In genomic region chr10:101941871-101942270, GRCh38 we compare ENCODE assay signal across 19 cellular contexts.
DNase-seq lines count a peak whose midpoint lies in the region; ATAC-seq, FAIRE-seq and TF ChIP-seq lines count a peak whose summit lies in the region.
"Had no signal": no experiment of that assay in that cellular context is flagged by ENCODE, and none has a peak within 500 bp of the region (broad histone marks: within the 10 kb centered on the region; RNA-seq: fewer than 3 reads in every experiment).

No MANE protein-coding gene starts in this region.

- TF ChIP-seq CTCF in PC-3 (conservative IDR thresholded peaks at IDR 0.05; ENCODE audit: low read depth, low read length): no peak
- TF ChIP-seq CTCF in endothelial cell of umbilical vein (IDR thresholded peaks at IDR 0.05; ENCODE audit: extremely low read depth in 1 of 2, insufficient read depth in 1 of 2, low read depth in 1 of 2, low read length in 2 of 2): no peak

- dilution Hi-C loops in endothelial cell of umbilical vein (cut with MboI; ENCODE audit: extremely low pct_ligation_motif_present, low sequenced_read_pairs): no loop called here

- no peak overlapping the region for H3K23ac ChIP-seq in mesenchymal stem cell (ENCODE audit: low read length in 2 of 2)

- TF ChIP-seq POLR2A in endothelial cell of umbilical vein (IDR thresholded peaks at IDR 0.05; ENCODE audit: low read depth, low read length): no peak

- no peak overlapping the region for H4K8ac ChIP-seq in mesenchymal stem cell (ENCODE audit: low read length)

- H3K9me1 ChIP-seq in endothelial cell of umbilical vein (replicated peaks; ENCODE audit: control insufficient read depth, extremely low read depth, insufficient read depth, low read length): peaks cover 3% of the 10 kb centered on the region

- no peaks in the 10 kb centered on the region for H3K27me3 Mint-ChIP-seq in CD8-positive, alpha-beta memory T cell
- H3K27me3 Mint-ChIP-seq: activated naive CD8-positive, alpha-beta T cell treated with anti-CD3 and anti-CD28 coated beads, Interleukin-2, amount 10 ng/mL, durations not matched to agents 7 days and 5 days; central memory CD8-positive, alpha-beta T cell; stimulated activated naive CD8-positive, alpha-beta T cell treated with anti-CD3 and anti-CD28 coated beads, Interleukin-15, Interleukin-2, amounts not matched to agents 100 ng/mL and 50 ng/mL, for 24 hours had no signal

- H3K14ac ChIP-seq in mesenchymal stem cell (ENCODE audit: low read length in 2 of 2): no peak overlapping the region

- H3K4me2 ChIP-seq in PC-3 (ENCODE audit: low read length) (no peak overlapping the region), endothelial cell of umbilical vein (ENCODE audit: insufficient read depth, low read length) (peak overlapping the region; percentile 67), mesenchymal stem cell (ENCODE audit: low read length, poor library complexity, severe bottlenecking) (no peak overlapping the region)

- H4K20me1 ChIP-seq in PC-3 (ENCODE audit: low read length) (no peaks in the 10 kb centered on the region), endothelial cell of umbilical vein (replicated peaks; ENCODE audit: control insufficient read depth, extremely low read depth, insufficient read depth, low read length) (no peaks in the 10 kb centered on the region)

- H3K36me3 ChIP-seq in PC-3 (ENCODE audit: low read depth, low read length) (no peaks in the 10 kb centered on the region), endothelial cell of umbilical vein (ENCODE audit: control insufficient read depth in 2 of 2, extremely low read depth in 1 of 2, insufficient read depth in 2 of 2, low read length in 2 of 2) (no peaks in the 10 kb centered on the region), mesenchymal stem cell (ENCODE audit: control insufficient read depth in 1 of 2, insufficient read depth in 2 of 2, low read depth in 1 of 2, low read length in 2 of 2) (no peaks in the 10 kb centered on the region)
- no peaks in the 10 kb centered on the region for H3K36me3 ChIP-seq in CD8-positive, alpha-beta memory T cell (ENCODE audit: insufficient read depth, low read length)

- no peak overlapping the region for H2AK5ac ChIP-seq in mesenchymal stem cell (ENCODE audit: low read length, severe bottlenecking)

- BruUV-seq in PC-3 (replicated peaks; lab: Mats Ljungman, UMichigan) (no TSS peak), endothelial cell of umbilical vein (replicated peaks; lab: Mats Ljungman, UMichigan) (no TSS peak)

- H3K4me1 ChIP-seq in PC-3 (ENCODE audit: insufficient read depth, low read length) (peaks cover 41% of the 10 kb centered on the region), endothelial cell of umbilical vein (ENCODE audit: control insufficient read depth, extremely low read depth, insufficient read depth, low read length) (peaks cover 49% of the 10 kb centered on the region), mesenchymal stem cell (ENCODE audit: control insufficient read depth, insufficient read depth, low read depth, low read length) (peaks cover 16% of the 10 kb centered on the region)
- no peaks in the 10 kb centered on the region for H3K4me1 ChIP-seq in CD8-positive, alpha-beta memory T cell (ENCODE audit: insufficient read depth, low read length)

- no peak overlapping the region for H3K4ac ChIP-seq in mesenchymal stem cell (ENCODE audit: low read depth in 1 of 2, low read length in 2 of 2)

- no peak overlapping the region for H2BK12ac ChIP-seq in mesenchymal stem cell (ENCODE audit: low read length in 2 of 2)

- CTCF ChIA-PET in PC-3 (lab: Charles Lee): no interaction called here
- CTCF ChIA-PET in endothelial cell of umbilical vein (lab: Charles Lee): interaction anchor here (0.5 to 5.4 kb wide), 18 partner anchors 9 to 824 kb away, joined by 3 to 57 read pairs (median 6); no protein-coding TSS in a partner anchor
- CTCF ChIA-PET in CD8-positive, alpha-beta memory T cell (lab: Charles Lee): interaction anchor here (1.5 kb wide), 1 partner anchor 131 kb away, joined by 3 read pairs; no protein-coding TSS in a partner anchor

- no peaks in the 10 kb centered on the region for H3K9me3 Mint-ChIP-seq in CD8-positive, alpha-beta memory T cell
- H3K9me3 Mint-ChIP-seq: central memory CD8-positive, alpha-beta T cell; neural crest cell; stimulated activated naive CD8-positive, alpha-beta T cell treated with anti-CD3 and anti-CD28 coated beads, Interleukin-15, Interleukin-2, amounts not matched to agents 100 ng/mL and 50 ng/mL, for 24 hours had no signal

- H2BK120ac ChIP-seq in mesenchymal stem cell (ENCODE audit: low read depth, low read length): no peak overlapping the region

- DNase-seq in Daoy (ENCODE audit: low read depth): peak; percentile 4
- DNase-seq in PC-3: peak; percentile 6
- peak; percentile 66 for DNase-seq in endothelial cell of umbilical vein (ENCODE audit: low read depth, low spot score)
- DNase-seq in mesenchymal stem cell: peak; percentile 56
- no peak for DNase-seq in OCI-M1 (lab: John Stamatoyannopoulos, UW)
- DNase-seq in COLO668 (lab: John Stamatoyannopoulos, UW; ENCODE audit: unreplicated experiment): no peak
- DNase-seq in foreskin melanocyte: no peak
- no peak for DNase-seq in CD8-positive, alpha-beta memory T cell
- DNase-seq: activated CD4-positive, CD25-positive, alpha-beta regulatory T cell treated with anti-CD3 and anti-CD28 coated beads, Interleukin-2, amount 50 U/mL, for 72 hours; activated naive CD8-positive, alpha-beta T cell treated with anti-CD3 and anti-CD28 coated beads, Interleukin-2, amount 10 ng/mL, durations not matched to agents 7 days and 5 days; AML-193; heart right ventricle; NCI-H2029 treated with DMSO at 0.1 percent for 48 hours; NCI-H526; T1000 had no signal

- no peak for ATAC-seq in PC-3
- ATAC-seq: heart right ventricle had no signal

- H3K4me3 ChIP-seq in PC-3 (ENCODE audit: low read length) (no peak overlapping the region), endothelial cell of umbilical vein (replicated peaks in 1 of 3; ENCODE audit: insufficient read depth in 1 of 3, low read depth in 1 of 3, low read length in 3 of 3) (no peak overlapping the region), mesenchymal stem cell (ENCODE audit: insufficient read depth in 1 of 2, low read depth in 1 of 2, low read length in 2 of 2) (no peak overlapping the region)
- H3K4me3 ChIP-seq in CD8-positive, alpha-beta memory T cell (ENCODE audit: low read length): no peak overlapping the region
- H3K4me3 ChIP-seq: heart right ventricle had no signal

- POLR2A ChIA-PET in PC-3 (lab: Charles Lee; ENCODE audit: unreplicated experiment) (interaction anchor here (0.5 kb wide), 1 partner anchor 100 kb away, joined by 3 read pairs; no protein-coding TSS in a partner anchor), endothelial cell of umbilical vein (lab: Charles Lee) (interaction anchor here (0.5 kb wide), 1 partner anchor 26 kb away, joined by 3 read pairs; no protein-coding TSS in a partner anchor)
- POLR2A ChIA-PET in CD8-positive, alpha-beta memory T cell (lab: Charles Lee): no interaction called here

- H3K9me2 ChIP-seq in PC-3 (replicated peaks; ENCODE audit: low read length): no peaks in the 10 kb centered on the region

- no peak overlapping the region for H2BK5ac ChIP-seq in mesenchymal stem cell (ENCODE audit: low read depth, low read length, poor library complexity, severe bottlenecking)

- 4% methylated on average over 1 of the region's 1 CpG for WGBS in mesenchymal stem cell

- H3K79me2 ChIP-seq in PC-3 (ENCODE audit: low read length): no peaks in the 10 kb centered on the region
- no peaks in the 10 kb centered on the region for H3K79me2 ChIP-seq in endothelial cell of umbilical vein (ENCODE audit: control insufficient read depth, insufficient read depth, low read length)

- H3K27ac ChIP-seq in PC-3 (ENCODE audit: low read length) (no peak overlapping the region), endothelial cell of umbilical vein (ENCODE audit: insufficient read depth, low read depth, low read length) (peak overlapping the region; percentile 67), mesenchymal stem cell (ENCODE audit: low read length, poor library complexity, severe bottlenecking) (peak overlapping the region; percentile 56)
- H3K27ac ChIP-seq in CD8-positive, alpha-beta memory T cell (ENCODE audit: low read depth, low read length): no peak overlapping the region

- no peak overlapping the region for H3K27ac Mint-ChIP-seq in CD8-positive, alpha-beta memory T cell
- H3K27ac Mint-ChIP-seq: activated naive CD8-positive, alpha-beta T cell treated with anti-CD3 and anti-CD28 coated beads, Interleukin-2, amount 10 ng/mL, durations not matched to agents 7 days and 5 days; stimulated activated naive CD8-positive, alpha-beta T cell treated with anti-CD3 and anti-CD28 coated beads, Interleukin-15, Interleukin-2, amounts not matched to agents 100 ng/mL and 50 ng/mL, for 24 hours had no signal

- H3F3A ChIP-seq in PC-3 (ENCODE audit: low read length, unreplicated experiment): peaks cover 10% of the 10 kb centered on the region

- H3K27me3 ChIP-seq in PC-3 (ENCODE audit: low read length): no peaks in the 10 kb centered on the region
- H3K27me3 ChIP-seq in endothelial cell of umbilical vein (ENCODE audit: control insufficient read depth in 2 of 2, insufficient read depth in 2 of 2, low read length in 2 of 2): no peaks in the 10 kb centered on the region
- H3K27me3 ChIP-seq in mesenchymal stem cell (ENCODE audit: control insufficient read depth in 1 of 2, insufficient read depth in 1 of 2, low read length in 2 of 2): no peaks in the 10 kb centered on the region
- H3K27me3 ChIP-seq in CD8-positive, alpha-beta memory T cell (ENCODE audit: insufficient read depth, low read length, poor library complexity, severe bottlenecking): no peaks in the 10 kb centered on the region
- H3K27me3 ChIP-seq: heart right ventricle had no signal

- H3K9ac ChIP-seq in PC-3 (ENCODE audit: low read length) (no peak overlapping the region), endothelial cell of umbilical vein (replicated peaks; ENCODE audit: extremely low read depth, insufficient read depth, low read length) (peak overlapping the region; percentile 40), mesenchymal stem cell (ENCODE audit: low read length) (peak overlapping the region; percentile 26)

- intact Hi-C loops in PC-3 (cut with micrococcal nuclease): no loop called here
- intact Hi-C loops in endothelial cell of umbilical vein (cut with micrococcal nuclease): no loop called here

- no peak overlapping the region for H2AFZ ChIP-seq in PC-3 (ENCODE audit: low read length)
- H2AFZ ChIP-seq in endothelial cell of umbilical vein (ENCODE audit: low read depth, low read length): no peak overlapping the region
- no peak overlapping the region for H2AFZ ChIP-seq in mesenchymal stem cell (ENCODE audit: low read depth, low read length)

- no peak overlapping the region for H4K91ac ChIP-seq in mesenchymal stem cell (ENCODE audit: low read length)

- peak; percentile 53 for FAIRE-seq in endothelial cell of umbilical vein (lab: Jason Lieb, UNC)
- FAIRE-seq: urothelium cell line had no signal

- peaks cover 19 to 61% (median 23%) of the 10 kb centered on the region in 3 donors for H3K36me3 Mint-ChIP-seq in CD8-positive, alpha-beta memory T cell

- no peak overlapping the region for H3K4me3 Mint-ChIP-seq in CD8-positive, alpha-beta memory T cell
- H3K4me3 Mint-ChIP-seq: activated naive CD8-positive, alpha-beta T cell treated with anti-CD3 and anti-CD28 coated beads, Interleukin-2, amount 10 ng/mL, durations not matched to agents 7 days and 5 days; central memory CD8-positive, alpha-beta T cell; neural crest cell; stimulated activated naive CD8-positive, alpha-beta T cell treated with anti-CD3 and anti-CD28 coated beads, Interleukin-15, Interleukin-2, amounts not matched to agents 100 ng/mL and 50 ng/mL, for 24 hours had no signal

- H3K18ac ChIP-seq in mesenchymal stem cell (ENCODE audit: low read depth in 1 of 2, low read length in 2 of 2): no peak overlapping the region

- peaks cover 12% of the 10 kb centered on the region for H3K79me1 ChIP-seq in mesenchymal stem cell (replicated peaks; ENCODE audit: low read length, poor library complexity, severe bottlenecking)

- H3K9me3 ChIP-seq in PC-3 (ENCODE audit: low read length) (no peaks in the 10 kb centered on the region), endothelial cell of umbilical vein (replicated peaks; ENCODE audit: control insufficient read depth, insufficient read depth, low read length) (no peaks in the 10 kb centered on the region), mesenchymal stem cell (ENCODE audit: control insufficient read depth, low read length) (no peaks in the 10 kb centered on the region)
- H3K9me3 ChIP-seq in CD8-positive, alpha-beta memory T cell (ENCODE audit: low read length): no peaks in the 10 kb centered on the region

- H3K4me1 Mint-ChIP-seq in CD8-positive, alpha-beta memory T cell: peaks cover 5 to 12% (median 10%) of the 10 kb centered on the region in 3 donors

- H2BK15ac ChIP-seq in mesenchymal stem cell (ENCODE audit: low read depth, poor library complexity, severe bottlenecking): no peak overlapping the region

Comparison
In these comparisons a context has a peak if more than half of its experiments do, and no peak if none do; other contexts are left out.
1. DNase-seq: peak in Daoy (single experiment), PC-3 (single experiment), endothelial cell of umbilical vein (single experiment) and mesenchymal stem cell (single experiment); none in OCI-M1 (single experiment), COLO668 (single experiment), foreskin melanocyte (single experiment) and CD8-positive, alpha-beta memory T cell (0 of 5).
2. H3K27ac ChIP-seq: peak in endothelial cell of umbilical vein (single experiment) and mesenchymal stem cell (single experiment); none in PC-3 (single experiment) and CD8-positive, alpha-beta memory T cell (single experiment).